In the genomic region with DNA sequence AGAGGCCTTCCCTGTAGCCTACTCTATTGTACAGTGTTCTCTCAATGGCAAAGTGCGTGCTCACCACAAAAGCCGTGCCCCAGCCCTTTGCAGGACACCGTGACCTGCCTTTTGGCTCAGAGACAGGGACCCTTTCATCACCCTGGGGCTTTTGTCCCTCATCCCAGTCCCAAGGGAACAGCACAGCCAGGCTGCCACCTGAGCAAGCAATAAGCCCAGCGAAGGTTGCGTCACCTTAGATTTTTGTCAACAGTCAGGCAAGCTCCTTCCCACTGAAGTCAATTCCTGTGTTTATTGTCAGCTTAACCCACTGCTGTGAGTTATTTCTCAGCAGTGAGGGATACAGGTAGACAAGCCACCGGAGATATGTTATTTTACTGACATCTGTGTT, we compare ENCODE assay signal across 18 cellular contexts. TPM values are rescaled to one million over a fixed set of nuclear protein-coding genes. Genes with fewer than 3 reads are reported as not detected.
DNase-seq lines count a peak whose midpoint lies in the region; ATAC-seq and TF ChIP-seq lines count a peak whose summit lies in the region.
"Had no signal": no experiment of that assay in that cellular context is flagged by ENCODE, and none has a peak within 500 bp of the region (broad histone marks: within the 10 kb centered on the region; RNA-seq: fewer than 3 reads in every experiment).

No MANE protein-coding gene starts in this region.

- H3K36me3 Mint-ChIP-seq in natural killer cell: no peaks in the 10 kb centered on the region

- no peak overlapping the region for H3K4me3 Mint-ChIP-seq in natural killer cell
- H3K4me3 Mint-ChIP-seq: T-helper 1 cell treated with Interleukin-12 subunit alpha and Interleukin-12 subunit beta and Interleukin-4 antibody, amounts not matched to agents 30 μg/mL and 1 μg/mL, for 36 hours had no signal

- no peak overlapping the region for H3K4me3 ChIP-seq in body of pancreas
- H3K4me3 ChIP-seq: coronary artery, left lung, tibial artery had no signal

- TF ChIP-seq CTCF in body of pancreas (IDR thresholded peaks at IDR 0.05) (no peak), natural killer cell (IDR thresholded peaks at IDR 0.05) (no peak)

- peak; percentile 100 for DNase-seq in DMS153 (lab: John Stamatoyannopoulos, UW)
- peak; percentile 94 for DNase-seq in NCI-H146 (lab: John Stamatoyannopoulos, UW)
- DNase-seq in NCI-H2196 (lab: John Stamatoyannopoulos, UW; ENCODE audit: unreplicated experiment): peak; percentile 87
- peak in 3 of 4 donors; percentile 18 to 53 (median 36) for DNase-seq in body of pancreas
- DNase-seq in germinal center (ENCODE audit: low spot score): no peak
- no peak for DNase-seq in natural killer cell
- no peak for DNase-seq in D341Med (ENCODE audit: low spot score)
- DNase-seq: activated CD4-positive, alpha-beta T cell treated with anti-CD3 and anti-CD28 coated beads, Interleukin-2, amount 50 U/mL, for 4 hours; activated gamma-delta T cell treated with Interleukin-2 at 50 U/mL for 16 hours; GF-D8; left lung; stimulated activated naive CD4-positive, alpha-beta T cell treated with Interleukin-2 at 50 U/mL for 16 hours; tibial artery had no signal

- H3K27me3 Mint-ChIP-seq in natural killer cell (ENCODE audit: low read depth in 2 of 2): peaks cover 35 to 44% of the 10 kb centered on the region in 2 donors

- intact Hi-C loops in body of pancreas (cut with DNase I) (no loop called here), natural killer cell (cut with micrococcal nuclease) (no loop called here)

- no peak for ATAC-seq in body of pancreas
- no peak for ATAC-seq in natural killer cell
- ATAC-seq in SK-N-SH treated with all-trans-retinoic acid at 6 μM for 48 hours: no peak

- no peaks in the 10 kb centered on the region for H3K9me3 ChIP-seq in body of pancreas
- H3K9me3 ChIP-seq: left lung, tibial artery had no signal

- H3K4me1 Mint-ChIP-seq in natural killer cell: no peaks in the 10 kb centered on the region

- peaks cover 14% of the 10 kb centered on the region for H3K4me1 ChIP-seq in body of pancreas
- H3K4me1 ChIP-seq: left lung had no signal

- WGBS in body of pancreas, 2 donors: 16 to 30% methylated on average over 5 to 6 of the region's 6 CpGs

- no peak overlapping the region for H3K27ac ChIP-seq in body of pancreas
- H3K27ac ChIP-seq: coronary artery, KMS-11, left lung, tibial artery, VCaP had no signal

- H3K27ac Mint-ChIP-seq in natural killer cell: no peak overlapping the region
- H3K27ac Mint-ChIP-seq: T-helper 1 cell treated with Interleukin-12 subunit alpha and Interleukin-12 subunit beta and Interleukin-4 antibody, amounts not matched to agents 30 μg/mL and 1 μg/mL, for 36 hours had no signal

- H3K36me3 ChIP-seq in body of pancreas (replicated peaks in 1 of 2; ENCODE audit: insufficient read depth in 1 of 2, low read depth in 2 of 2): no peaks in the 10 kb centered on the region
- H3K36me3 ChIP-seq: left lung, tibial artery had no signal

- no peak for TF ChIP-seq POLR2A in body of pancreas (IDR thresholded peaks at IDR 0.05)

- H3K9me3 Mint-ChIP-seq in natural killer cell: no peaks in the 10 kb centered on the region
- H3K9me3 Mint-ChIP-seq: T-helper 1 cell treated with Interleukin-12 subunit alpha and Interleukin-12 subunit beta and Interleukin-4 antibody, amounts not matched to agents 30 μg/mL and 1 μg/mL, for 36 hours had no signal

- peaks cover 0 to 23% of the 10 kb centered on the region in 2 donors for H3K27me3 ChIP-seq in body of pancreas

TF ChIP-seq in SK-N-SH treated with all-trans-retinoic acid at 6 μM for 48 hours, 23 proteins besides CTCF, POLR2A, EP300 and RAD21:
- TF ChIP-seq TCF4 (CRISPR knock-in tag; IDR thresholded peaks at IDR 0.05; ENCODE audit: borderline replicate concordance): no peak
- TF ChIP-seq, protein P1, sequence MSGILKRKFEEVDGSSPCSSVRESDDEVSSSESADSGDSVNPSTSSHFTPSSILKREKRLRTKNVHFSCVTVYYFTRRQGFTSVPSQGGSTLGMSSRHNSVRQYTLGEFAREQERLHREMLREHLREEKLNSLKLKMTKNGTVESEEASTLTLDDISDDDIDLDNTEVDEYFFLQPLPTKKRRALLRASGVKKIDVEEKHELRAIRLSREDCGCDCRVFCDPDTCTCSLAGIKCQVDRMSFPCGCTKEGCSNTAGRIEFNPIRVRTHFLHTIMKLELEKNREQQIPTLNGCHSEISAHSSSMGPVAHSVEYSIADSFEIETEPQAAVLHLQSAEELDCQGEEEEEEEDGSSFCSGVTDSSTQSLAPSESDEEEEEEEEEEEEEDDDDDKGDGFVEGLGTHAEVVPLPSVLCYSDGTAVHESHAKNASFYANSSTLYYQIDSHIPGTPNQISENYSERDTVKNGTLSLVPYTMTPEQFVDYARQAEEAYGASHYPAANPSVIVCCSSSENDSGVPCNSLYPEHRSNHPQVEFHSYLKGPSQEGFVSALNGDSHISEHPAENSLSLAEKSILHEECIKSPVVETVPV (CRISPR knock-in tag; IDR thresholded peaks at IDR 0.05): no peak

RNA-seq across cellular contexts. Expression of a gene that starts 4.4 kb away (rescaled TPM):
- total RNA-seq in body of pancreas (under 1 TPM; under 0.01 to 0.99 TPM), natural killer cell (not detected)

Comparison
In these comparisons a context has a peak if more than half of its experiments do, and no peak if none do; other contexts are left out.
1. DNase-seq: peak in DMS153 (single experiment), NCI-H146 (single experiment), NCI-H2196 (single experiment) and body of pancreas (3 of 4); none in germinal center (single experiment), natural killer cell (single experiment) and D341Med (single experiment).